In the genomic region with DNA sequence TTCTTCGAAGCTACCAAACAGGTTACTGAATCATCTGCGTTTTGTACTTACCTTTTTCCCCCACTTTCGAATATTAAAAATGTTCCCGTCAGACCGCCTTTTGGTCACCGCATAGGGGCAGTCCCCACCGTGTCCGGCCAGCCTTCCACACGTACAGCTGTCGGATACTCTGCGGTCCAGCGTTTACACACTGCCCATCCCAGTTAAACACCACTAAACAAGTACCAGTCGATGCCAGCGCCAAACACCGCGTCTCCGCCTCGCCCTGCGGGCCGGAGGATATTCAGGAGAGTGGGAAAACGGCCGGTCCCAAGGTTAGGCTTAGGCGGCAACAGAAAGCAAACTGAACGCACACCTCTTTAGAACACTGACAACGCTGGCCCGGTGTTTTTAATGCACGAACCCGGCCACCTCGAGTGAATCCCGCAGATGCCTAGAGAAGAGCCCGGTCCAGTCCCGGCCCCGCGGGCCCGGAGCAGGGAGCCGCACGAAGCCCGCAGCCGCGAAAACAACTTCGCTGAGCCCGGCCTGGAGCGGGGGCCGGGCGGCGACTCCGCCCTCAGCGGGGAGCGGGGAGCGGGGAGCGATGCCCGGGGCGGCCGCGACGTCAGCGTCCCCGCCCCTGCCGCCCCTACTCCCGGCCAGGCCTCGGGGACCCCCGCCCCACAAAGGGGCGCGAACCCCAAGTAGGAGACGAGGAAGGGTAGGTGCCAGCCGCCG, we compare ENCODE assay signal across 8 cellular contexts. TPM values are rescaled to one million over a fixed set of nuclear protein-coding genes. Genes with fewer than 3 reads are reported as not detected.
A peak's percentile ranks its signal among the peaks of the same experiment; 100 is the strongest.
DNase-seq lines count a peak whose midpoint lies in the region; ATAC-seq and TF ChIP-seq lines count a peak whose summit lies in the region.

No MANE protein-coding gene starts in this region.

- peaks cover 11% of the 10 kb centered on the region for H3K36me3 Mint-ChIP-seq in WTC11

- no peaks in the 10 kb centered on the region for H3K9me3 Mint-ChIP-seq in WTC11

- H3K4me3 ChIP-seq in gastroesophageal sphincter, result peak overlapping the region; percentile 79 to 89

- H3K27ac ChIP-seq in gastroesophageal sphincter, result peak overlapping the region; percentile 90 to 99 (median 97)

- POLR2A ChIA-PET in WTC11 (lab: Charles Lee), result interaction anchor here (1.3 kb wide), 1 partner anchor 9 kb away, joined by 8 read pairs; no protein-coding TSS in a partner anchor

- peak; percentile 80 to 81 for TF ChIP-seq POLR2A in gastroesophageal sphincter (IDR thresholded peaks at IDR 0.05)

- peaks cover 0 to 69% (median 11%) of the 10 kb centered on the region in 3 donors for H3K4me1 ChIP-seq in gastroesophageal sphincter

- peak overlapping the region; percentile 82 for H3K4me3 Mint-ChIP-seq in WTC11

- no peak for TF ChIP-seq RAD21 in Ishikawa (IDR thresholded peaks at IDR 0.05; ENCODE audit: low read depth)

- CTCF ChIA-PET in WTC11 (lab: Charles Lee), result interaction anchor here (0.5 to 1.0 kb wide), 4 partner anchors 10 to 90 kb away, joined by 3 to 6 read pairs (median 4); a partner anchor contains a TSS

- H3K4me1 Mint-ChIP-seq in WTC11, result peaks cover 22% of the 10 kb centered on the region

- TF ChIP-seq CTCF in WTC11 (IDR thresholded peaks at IDR 0.05) (no peak), gastroesophageal sphincter (IDR thresholded peaks at IDR 0.05) (peak in 1 of 4 experiments; percentile 7), omental fat pad (IDR thresholded peaks at IDR 0.05) (no peak)

- ATAC-seq in GM21515 (IDR thresholded peaks at IDR 0.05; ENCODE audit: unreplicated experiment) (peak; percentile 21), WTC11 (peak; percentile 14), gastroesophageal sphincter (peak; percentile 78), omental fat pad (ENCODE audit: low FRiP score) (peak; percentile 65)

- peak overlapping the region; percentile 83 for H3K27ac Mint-ChIP-seq in WTC11

- H3K9me3 ChIP-seq in gastroesophageal sphincter, result no peaks in the 10 kb centered on the region

- H3K27me3 Mint-ChIP-seq in WTC11 (ENCODE audit: low read depth), result peaks cover 13% of the 10 kb centered on the region

- 0% methylated on average over 9 to 12 of the region's 67 CpGs for WGBS in gastroesophageal sphincter (ENCODE audit: low coverage in 1 of 2), 2 donors

- H3K27me3 ChIP-seq in gastroesophageal sphincter, result no peaks in the 10 kb centered on the region

- TF ChIP-seq EP300 in Ishikawa (IDR thresholded peaks at IDR 0.05; ENCODE audit: borderline replicate concordance) (no peak), gastroesophageal sphincter (IDR thresholded peaks at IDR 0.05) (no peak)

- peaks cover 0 to 7% of the 10 kb centered on the region in 2 donors for H3K36me3 ChIP-seq in gastroesophageal sphincter

- DNase-seq in SHP77 (lab: John Stamatoyannopoulos, UW) (peak; percentile 35 to 57), SHP77 treated with DMSO at 0.1 percent for 48 hours (lab: John Stamatoyannopoulos, UW) (no peak), WTC11 (ENCODE audit: low spot score) (peak; percentile 50), omental fat pad (ENCODE audit: low spot score) (peak; percentile 33), GM19240 (ENCODE audit: insufficient read length, low spot score) (no peak)

TF ChIP-seq in Ishikawa, 13 proteins besides CTCF, POLR2A, EP300 and RAD21:
- peak; percentile 44; the same call in 1 of the 2 replicates for TF ChIP-seq TAF1 (IDR thresholded peaks at IDR 0.05; ENCODE audit: low read depth)
- TF ChIP-seq ZBTB7A (IDR thresholded peaks at IDR 0.05; ENCODE audit: low read depth), result no peak

TF ChIP-seq in WTC11, 78 proteins besides CTCF, POLR2A, EP300 and RAD21:
- TF ChIP-seq, protein P1, sequence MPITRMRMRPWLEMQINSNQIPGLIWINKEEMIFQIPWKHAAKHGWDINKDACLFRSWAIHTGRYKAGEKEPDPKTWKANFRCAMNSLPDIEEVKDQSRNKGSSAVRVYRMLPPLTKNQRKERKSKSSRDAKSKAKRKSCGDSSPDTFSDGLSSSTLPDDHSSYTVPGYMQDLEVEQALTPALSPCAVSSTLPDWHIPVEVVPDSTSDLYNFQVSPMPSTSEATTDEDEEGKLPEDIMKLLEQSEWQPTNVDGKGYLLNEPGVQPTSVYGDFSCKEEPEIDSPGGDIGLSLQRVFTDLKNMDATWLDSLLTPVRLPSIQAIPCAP (CRISPR knock-in tag; IDR thresholded peaks at IDR 0.05), result no peak
- TF ChIP-seq ETV6 (CRISPR knock-in tag; IDR thresholded peaks at IDR 0.05) (no peak), GABPB1 (CRISPR knock-in tag; IDR thresholded peaks at IDR 0.05) (no peak), NFE2L1 (CRISPR knock-in tag; IDR thresholded peaks at IDR 0.05) (no peak), TEAD1 (CRISPR knock-in tag; IDR thresholded peaks at IDR 0.05) (no peak)
- TF ChIP-seq, protein P2, sequence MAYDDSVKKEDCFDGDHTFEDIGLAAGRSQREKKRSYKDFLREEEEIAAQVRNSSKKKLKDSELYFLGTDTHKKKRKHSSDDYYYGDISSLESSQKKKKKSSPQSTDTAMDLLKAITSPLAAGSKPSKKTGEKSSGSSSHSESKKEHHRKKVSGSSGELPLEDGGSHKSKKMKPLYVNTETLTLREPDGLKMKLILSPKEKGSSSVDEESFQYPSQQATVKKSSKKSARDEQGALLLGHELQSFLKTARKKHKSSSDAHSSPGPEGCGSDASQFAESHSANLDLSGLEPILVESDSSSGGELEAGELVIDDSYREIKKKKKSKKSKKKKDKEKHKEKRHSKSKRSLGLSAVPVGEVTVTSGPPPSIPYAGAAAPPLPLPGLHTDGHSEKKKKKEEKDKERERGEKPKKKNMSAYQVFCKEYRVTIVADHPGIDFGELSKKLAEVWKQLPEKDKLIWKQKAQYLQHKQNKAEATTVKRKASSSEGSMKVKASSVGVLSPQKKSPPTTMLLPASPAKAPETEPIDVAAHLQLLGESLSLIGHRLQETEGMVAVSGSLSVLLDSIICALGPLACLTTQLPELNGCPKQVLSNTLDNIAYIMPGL (CRISPR knock-in tag; IDR thresholded peaks at IDR 0.05), result 0 out of 2 replicates have a peak, but pooled peaks have one; percentile 15

RNA-seq across cellular contexts. Expression of a gene that starts 0.7 kb away (rescaled TPM):
- total RNA-seq in WTC11 (2021) (39.6 to 40.0 TPM (median 40.0 TPM) in 3 replicates), gastroesophageal sphincter (10 to 100 TPM; 19.8 to 22.8 (median 20.5) TPM), omental fat pad (10 to 100 TPM in 3 of 4 donors, 1 to 10 TPM in 1; 8.6 to 15.1 (median 14.7) TPM)

RNA-seq across cellular contexts. Expression of a gene that starts 10.1 kb away (rescaled TPM):
- total RNA-seq in WTC11 (2021), result 15.1 to 17.6 TPM (median 15.3 TPM) in 3 replicates
- total RNA-seq in gastroesophageal sphincter, result 100 to 1,000 TPM in 2 of 4 donors, 10 to 100 TPM in 2; 83.6 to 131 (median 101) TPM
- 10 to 100 TPM; 48.3 to 98.5 (median 57.0) TPM for total RNA-seq in omental fat pad

RNA-seq across cellular contexts. Expression of a gene that starts 11.9 kb away (rescaled TPM):
- total RNA-seq in WTC11 (2021) (14.8 to 17.4 TPM (median 15.0 TPM) in 3 replicates), gastroesophageal sphincter (10 to 100 TPM; 16.3 to 36.9 (median 27.7) TPM), omental fat pad (10 to 100 TPM; 11.6 to 35.0 (median 23.2) TPM)

RNA-seq across cellular contexts. Expression of a gene that starts 33.0 kb away (rescaled TPM):
- total RNA-seq in WTC11 (2021) (29.1 to 37.5 TPM (median 31.0 TPM) in 3 replicates), gastroesophageal sphincter (10 to 100 TPM; 12.7 to 17.7 (median 14.1) TPM), omental fat pad (10 to 100 TPM in 3 of 4 donors, 1 to 10 TPM in 1; 9.9 to 19.2 (median 13.4) TPM)

RNA-seq across cellular contexts. Expression of a gene that starts 57.7 kb away (rescaled TPM):
- total RNA-seq in WTC11 (2021), result 0.11 to 0.16 TPM in 2 of 3 replicates, not detected in the other
- not detected for total RNA-seq in gastroesophageal sphincter
- under 1 TPM in 1 of 4 donors, not detected in 3; 0.19 TPM for total RNA-seq in omental fat pad

Comparison
In these comparisons a context has a peak if more than half of its experiments do, and no peak if none do; other contexts are left out.
1. DNase-seq: peak in SHP77 (2 of 2), WTC11 (single experiment) and omental fat pad (single experiment); none in SHP77 treated with DMSO at 0.1 percent for 48 hours (single experiment) and GM19240 (single experiment).
2. ATAC-seq: peak in every context shown above with its lines; median percentile 78 in gastroesophageal sphincter; 65 in omental fat pad; 21 in GM21515; 14 in WTC11.